Comparison of ENCODE assay signal across 8 cellular contexts in genomic region chr12:109393437-109394345, GRCh38. TPM values are rescaled to one million over a fixed set of nuclear protein-coding genes. Genes with fewer than 3 reads are reported as not detected.
DNase-seq lines count a peak whose midpoint lies in the region; ATAC-seq, FAIRE-seq and TF ChIP-seq lines count a peak whose summit lies in the region.

No MANE protein-coding gene starts in this region.

- intact Hi-C loops in HepG2 (cut with micrococcal nuclease; ENCODE audit: unreplicated experiment) = no loop called here

- H2AFZ ChIP-seq in HepG2 (ENCODE audit: low read length) = no peak overlapping the region

- no peaks in the 10 kb centered on the region for H3K4me1 ChIP-seq in HepG2 (ENCODE audit: insufficient read depth, low read length)

- H3K27me3 Mint-ChIP-seq in T-cell = peaks cover 22 to 23% of the 10 kb centered on the region in 2 donors

- FAIRE-seq in HepG2 (lab: Jason Lieb, UNC) = peak; percentile 48

- no TSS peak for BruUV-seq in HepG2 (replicated peaks; lab: Mats Ljungman, UMichigan)

- in situ Hi-C loops in HepG2 (cut with HindIII; ENCODE audit: extremely low pct_ligation_motif_present, low pct_unique_long_range_greater_than_20kb) = no loop called here

- no peaks in the 10 kb centered on the region for H3K4me1 Mint-ChIP-seq in T-cell

- no peak overlapping the region for H3K27ac ChIP-seq in HepG2 (ENCODE audit: extremely low read length, insufficient read depth, low read length)

- no peak overlapping the region for H3K27ac Mint-ChIP-seq in T-cell

- H3K4me2 ChIP-seq in HepG2 (ENCODE audit: low read depth, low read length) = no peak overlapping the region

- no peaks in the 10 kb centered on the region for H4K20me1 ChIP-seq in HepG2 (ENCODE audit: insufficient read depth, low read length)

- TF ChIP-seq RAD21 in HepG2 (CRISPR knock-in tag; IDR thresholded peaks at IDR 0.05) = no peak

- no peak overlapping the region for H3K9ac ChIP-seq in HepG2 (ENCODE audit: insufficient read depth, low read depth, low read length)

- TF ChIP-seq CTCF in GM10248 (IDR thresholded peaks at IDR 0.05; ENCODE audit: control extremely low read depth, extremely low read depth, low read depth, missing control alignments) (peak; percentile 91), HepG2 (CRISPR knock-in tag; IDR thresholded peaks at IDR 0.05) (peak; percentile 76)

- POLR2A ChIA-PET in GM10248 (lab: Yijun Ruan, JAX) = no interaction called here
- POLR2A ChIA-PET in T-cell (lab: Charles Lee) = no interaction called here
- POLR2A ChIA-PET in HepG2 (lab: Yijun Ruan, JAX) = no interaction called here

- H3K27me3 ChIP-seq in HepG2 (ENCODE audit: control insufficient read depth in 1 of 2, insufficient read depth in 2 of 2, low read length in 2 of 2) = 0 out of 5 replicates have a peak, but pooled peaks cover 0 to 4% of the 10 kb centered on the region in 2 experiments

- ATAC-seq in T-cell (replicated peaks in 1 of 4) (peak; percentile 42 to 72 (median 56)), HepG2 (peak; percentile 65), GM18505 (IDR thresholded peaks at IDR 0.05; ENCODE audit: unreplicated experiment) (no peak)

- H3K79me2 ChIP-seq in HepG2 (ENCODE audit: insufficient read depth, low read length) = no peaks in the 10 kb centered on the region

- 22% methylated on average over 8 of the region's 8 CpGs for WGBS in HepG2 (ENCODE audit: low lambda C conversion rate)

- H3K9me3 ChIP-seq in HepG2 (ENCODE audit: low read length) = no peaks in the 10 kb centered on the region

- H3K4me3 ChIP-seq in HepG2 (replicated peaks in 1 of 3; ENCODE audit: insufficient read depth in 1 of 3, low read depth in 2 of 3, low read length in 3 of 3) = no peak overlapping the region

- no peaks in the 10 kb centered on the region for H3K36me3 ChIP-seq in HepG2 (replicated peaks in 1 of 2; ENCODE audit: control insufficient read depth in 1 of 2, insufficient read depth in 2 of 2, low read length in 2 of 2)

- CTCF ChIA-PET in GM10248 (lab: Yijun Ruan, JAX) (interaction anchor here (0.6 to 3.8 kb wide), 33 partner anchors 8 to 510 kb away, joined by 3 to 17 read pairs (median 4); no protein-coding TSS in a partner anchor), T-cell (lab: Charles Lee) (interaction anchor here (0.5 to 1.4 kb wide), 7 partner anchors 8 to 751 kb away, joined by 3 to 10 read pairs (median 3); no protein-coding TSS in a partner anchor), HepG2 (lab: Yijun Ruan, JAX; ENCODE audit: low intra/inter-chr PET ratio, low total read pairs) (interaction anchor here (0.7 to 2.3 kb wide), 2 partner anchors 34 to 130 kb away, joined by 3 to 12 read pairs; no protein-coding TSS in a partner anchor)

- TF ChIP-seq EP300 in HepG2 (IDR thresholded peaks at IDR 0.05; ENCODE audit: low read depth in 2 of 2, low read length in 2 of 2) = no peak
- TF ChIP-seq EP300 in HepG2 (CRISPR knock-in tag; IDR thresholded peaks at IDR 0.05; ENCODE audit: borderline replicate concordance) = no peak

- H3K4me3 Mint-ChIP-seq in T-cell = no peak overlapping the region

- TF ChIP-seq POLR2A in HepG2 (IDR thresholded peaks at IDR 0.05; ENCODE audit: insufficient read depth in 1 of 2, low read depth in 2 of 2, low read length in 2 of 2) (no peak), GM18505 (IDR thresholded peaks at IDR 0.05; ENCODE audit: borderline replicate concordance, extremely low read depth, insufficient read depth, insufficient read length) (no peak)

- H3K9me3 Mint-ChIP-seq in T-cell = no peaks in the 10 kb centered on the region

- peak; percentile 43 for DNase-seq in 8988T
- peak; percentile 79 for DNase-seq in GM10248 (ENCODE audit: extremely low spot score)
- DNase-seq in NCI-H1417 treated with DMSO at 0.1 percent for 48 hours (lab: John Stamatoyannopoulos, UW) = peak; percentile 70
- peak in 25 of 34 experiments; percentile 1 to 39 (median 13) for DNase-seq in T-cell
- peak; percentile 65 for DNase-seq in cerebellum (ENCODE audit: low spot score)
- peak; percentile 35 for DNase-seq in HepG2 (ENCODE audit: low spot score)
- DNase-seq in stimulated activated naive CD4-positive, alpha-beta T cell (lab: John Stamatoyannopoulos, UW) = peak in 4 of 6 experiments; percentile 3 to 63 (median 25)

- H3K36me3 Mint-ChIP-seq in T-cell = no peaks in the 10 kb centered on the region

TF ChIP-seq in HepG2, 621 proteins besides CTCF, POLR2A, EP300 and RAD21:
- no peak for TF ChIP-seq ZNF660 (CRISPR knock-in tag; IDR thresholded peaks at IDR 0.05; ENCODE audit: borderline replicate concordance, low read depth)
- peak; percentile 41; the same call in 1 of the 2 replicates for TF ChIP-seq SMC3 (IDR thresholded peaks at IDR 0.05; ENCODE audit: low read length)
- TF ChIP-seq ZNF121 (CRISPR knock-in tag; IDR thresholded peaks at IDR 0.05) = no peak
- TF ChIP-seq STAG1 (CRISPR knock-in tag; IDR thresholded peaks at IDR 0.05) = peak; percentile 58
- no peak for TF ChIP-seq NR2F6 (IDR thresholded peaks at IDR 0.05)
- TF ChIP-seq NR2F6 (CRISPR knock-in tag; IDR thresholded peaks at IDR 0.05) = no peak
- no peak for TF ChIP-seq ZNF576 (CRISPR knock-in tag; IDR thresholded peaks at IDR 0.05)

RNA-seq across cellular contexts. Expression of gene MYO1H, which starts 46.0 kb away (rescaled TPM):
- total RNA-seq in T-cell (not detected), cerebellum (0.09 TPM), HepG2 (2016; rRNA removed; fragmentation: Illumina TruSeq; extraction: Trizol) (not detected in 2 replicates)
- total RNA-seq in HepG2 (2016; cell fraction: cytosol; rRNA removed; fragmentation: Illumina TruSeq; extraction: Trizol; ENCODE audit: low read depth) = not detected in 2 replicates
- total RNA-seq in HepG2 (2016; cell fraction: insoluble cytoplasmic fraction; rRNA removed; fragmentation: Illumina TruSeq; extraction: Trizol) = not detected in 2 replicates
- total RNA-seq in HepG2 (2016; cell fraction: membrane; rRNA removed; fragmentation: Illumina TruSeq; extraction: Trizol) = not detected in 2 replicates
- total RNA-seq in HepG2 (2016; cell fraction: nucleus; rRNA removed; fragmentation: Illumina TruSeq; extraction: Trizol) = not detected in 2 replicates
- polyA plus RNA-seq in HepG2 (2011; rRNA removed) = not detected in 2 replicates
- not detected in 2 replicates for polyA plus RNA-seq in HepG2 (2011; cell fraction: cytosol; rRNA removed)
- not detected in 2 replicates for polyA plus RNA-seq in HepG2 (2011; cell fraction: nucleus; rRNA removed)
- not detected in 2 replicates for polyA plus RNA-seq in HepG2 (2012)
- polyA plus RNA-seq in HepG2 (2016; cell fraction: cytosol; fragmentation: Illumina TruSeq; extraction: Trizol; ENCODE audit: low read depth) = not detected in 2 replicates
- polyA plus RNA-seq in HepG2 (2016; cell fraction: insoluble cytoplasmic fraction; fragmentation: Illumina TruSeq; extraction: Trizol; ENCODE audit: low read depth) = not detected in 2 replicates
- not detected in 2 replicates for polyA plus RNA-seq in HepG2 (2016; cell fraction: membrane; fragmentation: Illumina TruSeq; extraction: Trizol; ENCODE audit: low read depth)
- polyA plus RNA-seq in HepG2 (2016; cell fraction: nucleus; fragmentation: Illumina TruSeq; extraction: Trizol; ENCODE audit: insufficient read depth, low read depth) = not detected in 2 replicates
- not detected in 2 replicates for polyA minus RNA-seq in HepG2 (2011; rRNA and poly(A)+ RNA removed; ENCODE audit: low replicate concordance)
- polyA minus RNA-seq in HepG2 (2011; cell fraction: cytosol; rRNA and poly(A)+ RNA removed) = not detected in 2 replicates
- polyA minus RNA-seq in HepG2 (2011; cell fraction: nucleus; rRNA and poly(A)+ RNA removed) = not detected in 2 replicates

Comparison
In these comparisons a context has a peak if more than half of its experiments do, and no peak if none do; other contexts are left out.
1. DNase-seq: peak in every context shown above with its lines; median percentile 79 in GM10248; 70 in NCI-H1417 treated with DMSO at 0.1 percent for 48 hours; 65 in cerebellum; 43 in 8988T; 35 in HepG2; 25 in stimulated activated naive CD4-positive, alpha-beta T cell; 13 in T-cell.